In genomic region chr17:13293421-13293820, GRCh38 we compare ENCODE assay signal across 38 cellular contexts.
"Had no signal": no experiment of that assay in that cellular context is flagged by ENCODE, and none has a peak within 500 bp of the region (broad histone marks: within the 10 kb centered on the region; RNA-seq: fewer than 3 reads in every experiment).

No MANE protein-coding gene starts in this region.

- H3K27ac ChIP-seq: adrenal gland, ascending aorta, body of pancreas, brain microvascular endothelial cell, cardiac muscle cell had no signal

- H3K4me1 ChIP-seq: adrenal gland, ascending aorta, breast epithelium had no signal

- H3K27me3 Mint-ChIP-seq: activated naive CD4-positive, alpha-beta T cell treated with anti-CD3 and anti-CD28 coated beads, Interleukin-2, amount 50 U/mL, for 24 hours; activated naive CD8-positive, alpha-beta T cell; activated naive CD8-positive, alpha-beta T cell treated with anti-CD3 and anti-CD28 coated beads for 36 hours; activated naive CD8-positive, alpha-beta T cell treated with anti-CD3 and anti-CD28 coated beads, Interleukin-2, amount 10 ng/mL, durations not matched to agents 7 days and 5 days; activated naive CD8-positive, alpha-beta T cell treated with anti-CD3 and anti-CD28 coated beads, Interleukin-2, amount 50 U/mL, for 24 hours; activated T-cell treated with anti-CD3 and anti-CD28 coated beads, Interleukin-2, amount 50 U/mL, for 24 hours; brain; central memory CD8-positive, alpha-beta T cell had no signal

- H3K27ac Mint-ChIP-seq: activated naive CD4-positive, alpha-beta T cell treated with anti-CD3 and anti-CD28 coated beads for 36 hours; activated naive CD4-positive, alpha-beta T cell treated with anti-CD3 and anti-CD28 coated beads, Interleukin-2, amount 10 ng/mL, durations not matched to agents 7 days and 5 days; activated naive CD4-positive, alpha-beta T cell treated with anti-CD3 and anti-CD28 coated beads, Interleukin-2, amount 50 U/mL, for 24 hours; activated naive CD4-positive, alpha-beta T cell treated with anti-CD3 and anti-CD28 coated beads, Interleukin-2, amount 50 U/mL, for 72 hours; activated naive CD8-positive, alpha-beta T cell; activated naive CD8-positive, alpha-beta T cell treated with anti-CD3 and anti-CD28 coated beads for 36 hours; activated naive CD8-positive, alpha-beta T cell treated with anti-CD3 and anti-CD28 coated beads, Interleukin-2, amount 10 ng/mL, durations not matched to agents 7 days and 5 days; activated naive CD8-positive, alpha-beta T cell treated with anti-CD3 and anti-CD28 coated beads, Interleukin-2, amount 50 U/mL, for 24 hours; activated T-cell treated with anti-CD3 and anti-CD28 coated beads, Interleukin-2, amount 50 U/mL, for 24 hours; activated T-cell treated with anti-CD3 and anti-CD28 coated beads, Interleukin-2, amount 50 U/mL, for 72 hours; activated T-helper 1 cell treated with anti-CD3 and anti-CD28 coated beads, Interleukin-12 subunit alpha, Interleukin-12 subunit beta, Interleukin-2, Interleukin-4 antibody, amounts not matched to agents 30 ng/mL and 10 ng/mL and 1 ng/mL, durations not matched to agents 14 hours and 24 hours and 36 hours; activated T-helper 17 cell treated with anti-CD3 and anti-CD28 coated beads, Interleukin-2, amount 50 U/mL, for 72 hours; activated T-helper 2 cell treated with anti-CD3 and anti-CD28 coated beads, Interferon-gamma antibody, Interleukin-2, Interleukin-4, amounts not matched to agents 10 μg/mL and 5 μg/mL and 100 μg/mL, durations not matched to agents 14 hours and 24 hours and 36 hours; brain had no signal

- H3K36me3 ChIP-seq: adrenal gland, ascending aorta, brain microvascular endothelial cell, breast epithelium, cardiac muscle cell had no signal

- ATAC-seq: activated naive CD4-positive, alpha-beta T cell treated with anti-CD3 and anti-CD28 coated beads, Interleukin-2, amount 50 U/mL, for 72 hours; activated naive CD8-positive, alpha-beta T cell treated with anti-CD3 and anti-CD28 coated beads, Interleukin-2, amount 50 U/mL, for 24 hours; activated T-cell treated with anti-CD3 and anti-CD28 coated beads, Interleukin-2, amount 50 U/mL, for 4 hours; activated T-cell treated with anti-CD3 and anti-CD28 coated beads, Interleukin-2, amount 50 U/mL, for 72 hours; activated T-helper 17 cell treated with anti-CD3 and anti-CD28 coated beads, Interleukin-2, amount 50 U/mL, for 72 hours; body of pancreas had no signal

- H3K4me3 Mint-ChIP-seq: activated naive CD4-positive, alpha-beta T cell treated with anti-CD3 and anti-CD28 coated beads for 36 hours; activated naive CD4-positive, alpha-beta T cell treated with anti-CD3 and anti-CD28 coated beads, Interleukin-2, amount 10 ng/mL, durations not matched to agents 7 days and 5 days; activated naive CD4-positive, alpha-beta T cell treated with anti-CD3 and anti-CD28 coated beads, Interleukin-2, amount 50 U/mL, for 24 hours; activated naive CD8-positive, alpha-beta T cell; activated naive CD8-positive, alpha-beta T cell treated with anti-CD3 and anti-CD28 coated beads for 36 hours; activated naive CD8-positive, alpha-beta T cell treated with anti-CD3 and anti-CD28 coated beads, Interleukin-2, amount 10 ng/mL, durations not matched to agents 7 days and 5 days; activated naive CD8-positive, alpha-beta T cell treated with anti-CD3 and anti-CD28 coated beads, Interleukin-2, amount 50 U/mL, for 24 hours; activated T-cell treated with anti-CD3 and anti-CD28 coated beads, Interleukin-2, amount 50 U/mL, for 24 hours; activated T-cell treated with anti-CD3 and anti-CD28 coated beads, Interleukin-2, amount 50 U/mL, for 4 hours; activated T-cell treated with anti-CD3 and anti-CD28 coated beads, Interleukin-2, amount 50 U/mL, for 72 hours; activated T-helper 1 cell treated with anti-CD3 and anti-CD28 coated beads, Interleukin-12 subunit alpha, Interleukin-12 subunit beta, Interleukin-2, Interleukin-4 antibody, amounts not matched to agents 30 ng/mL and 10 ng/mL and 1 ng/mL, durations not matched to agents 14 hours and 24 hours and 36 hours; activated T-helper 17 cell treated with anti-CD3 and anti-CD28 coated beads, Interleukin-2, amount 50 U/mL, for 72 hours; brain; central memory CD8-positive, alpha-beta T cell had no signal

- H3K9me3 ChIP-seq: adrenal gland, ascending aorta, body of pancreas, breast epithelium had no signal

- DNase-seq: activated effector memory CD4-positive, alpha-beta T cell treated with anti-CD3 and anti-CD28 coated beads, Interleukin-2, amount 50 U/mL, for 16 hours; activated effector memory CD4-positive, alpha-beta T cell treated with Interleukin-2 at 50 U/mL for 16 hours; activated gamma-delta T cell; activated gamma-delta T cell treated with Interleukin-2 at 50 U/mL for 16 hours; activated naive CD4-positive, alpha-beta T cell; activated naive CD4-positive, alpha-beta T cell treated with anti-CD3 and anti-CD28 coated beads for 36 hours; activated naive CD4-positive, alpha-beta T cell treated with anti-CD3 and anti-CD28 coated beads, Interleukin-2, amount 10 ng/mL, durations not matched to agents 7 days and 5 days; activated naive CD4-positive, alpha-beta T cell treated with anti-CD3 and anti-CD28 coated beads, Interleukin-2, amount 50 U/mL, for 16 hours; activated naive CD4-positive, alpha-beta T cell treated with Interleukin-2 at 50 U/mL for 16 hours; activated naive CD8-positive, alpha-beta T cell treated with anti-CD3 and anti-CD28 coated beads for 36 hours; activated naive CD8-positive, alpha-beta T cell treated with anti-CD3 and anti-CD28 coated beads, Interleukin-2, amount 10 ng/mL, durations not matched to agents 7 days and 5 days; activated naive CD8-positive, alpha-beta T cell treated with anti-CD3 and anti-CD28 coated beads, Interleukin-2, amount 50 U/mL, for 24 hours; activated T-cell treated with anti-CD3 and anti-CD28 coated beads, Interleukin-2, amount 50 U/mL, for 24 hours; activated T-cell treated with anti-CD3 and anti-CD28 coated beads, Interleukin-2, amount 50 U/mL, for 4 hours; activated T-cell treated with anti-CD3 and anti-CD28 coated beads, Interleukin-2, amount 50 U/mL, for 48 hours; activated T-cell treated with anti-CD3 and anti-CD28 coated beads, Interleukin-2, amount 50 U/mL, for 72 hours; adrenal gland; amniotic stem cell; amygdala; anterior cingulate cortex; aorta; body of pancreas; brain microvascular endothelial cell; central memory CD4-positive, alpha-beta T cell; cerebellar nuclear complex had no signal

- H3K4me3 ChIP-seq: adrenal gland, ascending aorta, body of pancreas, breast epithelium, cardiac muscle cell had no signal

- H3K9me3 Mint-ChIP-seq: activated naive CD4-positive, alpha-beta T cell treated with anti-CD3 and anti-CD28 coated beads for 36 hours; activated naive CD4-positive, alpha-beta T cell treated with anti-CD3 and anti-CD28 coated beads, Interleukin-2, amount 10 ng/mL, durations not matched to agents 7 days and 5 days; activated naive CD4-positive, alpha-beta T cell treated with anti-CD3 and anti-CD28 coated beads, Interleukin-2, amount 50 U/mL, for 24 hours; activated naive CD4-positive, alpha-beta T cell treated with anti-CD3 and anti-CD28 coated beads, Interleukin-2, amount 50 U/mL, for 72 hours; activated naive CD8-positive, alpha-beta T cell treated with anti-CD3 and anti-CD28 coated beads for 36 hours; activated naive CD8-positive, alpha-beta T cell treated with anti-CD3 and anti-CD28 coated beads, Interleukin-2, amount 10 ng/mL, durations not matched to agents 7 days and 5 days; activated naive CD8-positive, alpha-beta T cell treated with anti-CD3 and anti-CD28 coated beads, Interleukin-2, amount 50 U/mL, for 24 hours; activated T-cell treated with anti-CD3 and anti-CD28 coated beads, Interleukin-2, amount 50 U/mL, for 24 hours; activated T-cell treated with anti-CD3 and anti-CD28 coated beads, Interleukin-2, amount 50 U/mL, for 4 hours; activated T-cell treated with anti-CD3 and anti-CD28 coated beads, Interleukin-2, amount 50 U/mL, for 72 hours; activated T-helper 1 cell treated with anti-CD3 and anti-CD28 coated beads, Interleukin-12 subunit alpha, Interleukin-12 subunit beta, Interleukin-2, Interleukin-4 antibody, amounts not matched to agents 30 ng/mL and 10 ng/mL and 1 ng/mL, durations not matched to agents 14 hours and 24 hours and 36 hours; activated T-helper 17 cell treated with anti-CD3 and anti-CD28 coated beads, Interleukin-2, amount 50 U/mL, for 72 hours; activated T-helper 2 cell treated with anti-CD3 and anti-CD28 coated beads, Interferon-gamma antibody, Interleukin-2, Interleukin-4, amounts not matched to agents 10 μg/mL and 5 μg/mL and 100 μg/mL, durations not matched to agents 14 hours and 24 hours and 36 hours; brain; central memory CD8-positive, alpha-beta T cell had no signal

- H3K27me3 ChIP-seq: adrenal gland, ascending aorta, body of pancreas, brain microvascular endothelial cell, breast epithelium, cardiac muscle cell had no signal

- H3K36me3 Mint-ChIP-seq: activated naive CD4-positive, alpha-beta T cell treated with anti-CD3 and anti-CD28 coated beads, Interleukin-2, amount 10 ng/mL, durations not matched to agents 7 days and 5 days; activated naive CD4-positive, alpha-beta T cell treated with anti-CD3 and anti-CD28 coated beads, Interleukin-2, amount 50 U/mL, for 24 hours; activated naive CD4-positive, alpha-beta T cell treated with anti-CD3 and anti-CD28 coated beads, Interleukin-2, amount 50 U/mL, for 72 hours; activated naive CD8-positive, alpha-beta T cell; activated naive CD8-positive, alpha-beta T cell treated with anti-CD3 and anti-CD28 coated beads for 36 hours; activated naive CD8-positive, alpha-beta T cell treated with anti-CD3 and anti-CD28 coated beads, Interleukin-2, amount 10 ng/mL, durations not matched to agents 7 days and 5 days; brain had no signal

- H3K4me1 Mint-ChIP-seq: activated naive CD4-positive, alpha-beta T cell treated with anti-CD3 and anti-CD28 coated beads, Interleukin-2, amount 10 ng/mL, durations not matched to agents 7 days and 5 days; activated naive CD4-positive, alpha-beta T cell treated with anti-CD3 and anti-CD28 coated beads, Interleukin-2, amount 50 U/mL, for 24 hours; activated naive CD8-positive, alpha-beta T cell treated with anti-CD3 and anti-CD28 coated beads for 36 hours; activated naive CD8-positive, alpha-beta T cell treated with anti-CD3 and anti-CD28 coated beads, Interleukin-2, amount 10 ng/mL, durations not matched to agents 7 days and 5 days; activated naive CD8-positive, alpha-beta T cell treated with anti-CD3 and anti-CD28 coated beads, Interleukin-2, amount 50 U/mL, for 24 hours; activated T-helper 17 cell treated with anti-CD3 and anti-CD28 coated beads, Interleukin-2, amount 50 U/mL, for 72 hours; brain; central memory CD8-positive, alpha-beta T cell had no signal

- FAIRE-seq: astrocyte, bronchial epithelial cell had no signal
